Comparison of ENCODE assay signal across 8 cellular contexts in the genomic region with DNA sequence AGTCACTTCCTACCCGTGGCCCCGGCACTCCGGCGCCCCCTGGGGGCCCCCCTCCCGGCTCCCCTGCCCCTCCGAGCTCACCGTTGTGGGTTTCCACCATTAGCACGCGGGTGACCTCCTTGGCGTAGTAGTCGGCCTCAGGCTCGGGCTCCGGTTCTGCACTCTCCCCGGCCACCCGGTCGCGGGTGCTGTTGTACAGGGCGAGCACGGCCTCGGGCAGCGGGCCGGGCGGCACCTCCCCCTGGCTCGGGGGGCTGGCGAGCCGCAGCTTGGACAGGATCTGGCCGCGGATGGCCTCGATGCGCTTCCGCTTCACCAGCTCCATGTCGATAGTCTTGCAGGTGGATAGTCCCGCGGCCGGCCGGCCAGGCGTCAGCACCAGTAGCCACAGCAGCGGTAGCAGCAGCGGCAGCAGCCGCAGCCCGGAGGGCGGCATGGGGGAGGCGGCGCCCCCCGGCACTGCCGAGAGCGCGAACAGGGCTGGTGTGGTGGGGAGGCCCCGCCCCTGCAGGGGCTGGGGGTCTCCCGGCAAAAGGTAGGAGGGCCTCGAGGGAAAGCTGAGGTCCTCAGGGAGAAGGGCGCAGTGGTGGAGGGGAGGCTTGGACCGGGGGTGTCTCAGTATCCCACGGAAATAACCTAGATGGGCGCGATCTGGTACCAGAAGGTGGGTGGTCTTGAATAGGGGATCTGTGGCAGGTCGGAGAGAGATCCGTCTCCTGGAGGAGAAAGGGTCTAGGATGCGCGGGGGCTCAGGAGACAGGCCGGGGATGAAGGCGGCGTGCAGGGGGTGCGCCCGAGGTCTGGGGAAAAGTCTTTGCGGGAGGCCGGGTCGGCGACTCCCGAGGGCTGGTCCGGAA. TPM values are rescaled to one million over a fixed set of nuclear protein-coding genes. Genes with fewer than 3 reads are reported as not detected.
DNase-seq lines count a peak whose midpoint lies in the region; ATAC-seq and TF ChIP-seq lines count a peak whose summit lies in the region.

No MANE protein-coding gene starts in this region.

- H3K36me3 Mint-ChIP-seq in activated CD4-positive, alpha-beta T cell treated with anti-CD3 and anti-CD28 coated beads for 36 hours (ENCODE audit: low read depth), result peaks cover 32% of the 10 kb centered on the region

- intact Hi-C loops in activated CD4-positive, alpha-beta T cell treated with anti-CD3 and anti-CD28 coated beads for 36 hours (cut with DNase I, micrococcal nuclease), result loop anchor here (1.0 to 5.0 kb wide), 7 partner anchors 89 to 736 kb away; a partner anchor contains a TSS
- intact Hi-C loops in lower lobe of right lung (cut with DNase I), result no loop called here

- H3K9me3 ChIP-seq in MG63, result no peaks in the 10 kb centered on the region
- no peaks in the 10 kb centered on the region for H3K9me3 ChIP-seq in lower lobe of right lung

- peak overlapping the region; percentile 96 for H3K4me3 Mint-ChIP-seq in activated CD4-positive, alpha-beta T cell treated with anti-CD3 and anti-CD28 coated beads for 36 hours

- peaks cover 60% of the 10 kb centered on the region for H3K4me1 ChIP-seq in lower lobe of right lung

- DNase-seq in GM12864 (ENCODE audit: low read depth) (no peak), MG63 (peak; percentile 68), dermis blood vessel endothelial cell (peak; percentile 72), lower lobe of right lung (peak; percentile 81), G401 (ENCODE audit: low spot score) (no peak)
- peak; percentile 86 for DNase-seq in activated CD4-positive, alpha-beta T cell treated with anti-CD3 and anti-CD28 coated beads for 36 hours
- DNase-seq in stimulated activated CD8-positive, alpha-beta memory T cell treated with anti-CD3 and anti-CD28 coated beads, Interleukin-12 subunit alpha, Interleukin-12 subunit beta, amount 100 ng/mL, for 24 hours (ENCODE audit: extremely low read depth), result peak; percentile 55

- H3K9me3 Mint-ChIP-seq in activated CD4-positive, alpha-beta T cell treated with anti-CD3 and anti-CD28 coated beads for 36 hours (ENCODE audit: low read depth), result no peaks in the 10 kb centered on the region

- no peaks in the 10 kb centered on the region for H3K27me3 ChIP-seq in MG63
- no peaks in the 10 kb centered on the region for H3K27me3 ChIP-seq in lower lobe of right lung (ENCODE audit: low read depth)

- peaks cover 54% of the 10 kb centered on the region for H3K4me1 Mint-ChIP-seq in activated CD4-positive, alpha-beta T cell treated with anti-CD3 and anti-CD28 coated beads for 36 hours

- POLR2A ChIA-PET in activated CD4-positive, alpha-beta T cell treated with anti-CD3 and anti-CD28 coated beads for 36 hours (lab: Charles Lee), result interaction anchor here (0.6 to 3.0 kb wide), 6 partner anchors 11 to 600 kb away, joined by 3 to 20 read pairs (median 10); a partner anchor contains a TSS

- H3K27ac ChIP-seq in lower lobe of right lung, result peak overlapping the region; percentile 84

- H3K36me3 ChIP-seq in MG63 (peaks cover 32% of the 10 kb centered on the region), lower lobe of right lung (peaks cover 6% of the 10 kb centered on the region)

- ATAC-seq in activated CD4-positive, alpha-beta T cell treated with anti-CD3 and anti-CD28 coated beads for 36 hours, result peak; percentile 17
- ATAC-seq in lower lobe of right lung (peak; percentile 38 to 42), GM19035 (IDR thresholded peaks at IDR 0.05; ENCODE audit: unreplicated experiment) (no peak)

- TF ChIP-seq CTCF in GM12864 (IDR thresholded peaks at IDR 0.05; ENCODE audit: low read depth, low read length, missing control alignments) (peak; percentile 77), lower lobe of right lung (IDR thresholded peaks at IDR 0.05) (peak; percentile 62)

- in situ Hi-C loops in G401 (cut with HindIII; ENCODE audit: low sequenced_read_pairs), result no loop called here

- CTCF ChIA-PET in activated CD4-positive, alpha-beta T cell treated with anti-CD3 and anti-CD28 coated beads for 36 hours (lab: Charles Lee), result interaction anchor here (0.6 to 3.3 kb wide), 8 partner anchors 11 to 206 kb away, joined by 3 to 19 read pairs (median 4); a partner anchor contains a TSS

- H3K4me3 ChIP-seq in GM12864 (ENCODE audit: low read depth, low read length), result peak overlapping the region; percentile 83
- peak overlapping the region; percentile 84 for H3K4me3 ChIP-seq in MG63
- peak overlapping the region; percentile 88 for H3K4me3 ChIP-seq in lower lobe of right lung

- no peaks in the 10 kb centered on the region for H3K27me3 Mint-ChIP-seq in activated CD4-positive, alpha-beta T cell treated with anti-CD3 and anti-CD28 coated beads for 36 hours

- peak overlapping the region; percentile 97 for H3K27ac Mint-ChIP-seq in activated CD4-positive, alpha-beta T cell treated with anti-CD3 and anti-CD28 coated beads for 36 hours

RNA-seq across cellular contexts. Expression of a gene that starts 0.9 kb away (rescaled TPM):
- total RNA-seq in MG63 (2014; rRNA removed; shearing (Covaris generic); ENCODE audit: low replicate concordance), result 5.6 and 8.6 TPM in 2 replicates
- total RNA-seq in activated CD4-positive, alpha-beta T cell treated with anti-CD3 and anti-CD28 coated beads for 36 hours, result 10 to 100 TPM; 86.2 to 99.0 TPM
- total RNA-seq in dermis blood vessel endothelial cell, result 19.4 and 74.5 TPM in 2 replicates
- 114 TPM for total RNA-seq in lower lobe of right lung
- 5.7 and 10.1 TPM in 2 replicates for total RNA-seq in G401 (2014; rRNA removed; shearing (Covaris generic))

RNA-seq across cellular contexts. Expression of a gene that starts 11.1 kb away (rescaled TPM):
- total RNA-seq in MG63 (2014; rRNA removed; shearing (Covaris generic); ENCODE audit: low replicate concordance), result 2.4 and 31.0 TPM in 2 replicates
- 1 to 10 TPM; 4.0 to 5.2 TPM for total RNA-seq in activated CD4-positive, alpha-beta T cell treated with anti-CD3 and anti-CD28 coated beads for 36 hours
- total RNA-seq in dermis blood vessel endothelial cell (6.8 and 7.9 TPM in 2 replicates), lower lobe of right lung (8.2 TPM)
- total RNA-seq in G401 (2014; rRNA removed; shearing (Covaris generic)), result 11.1 and 18.4 TPM in 2 replicates

RNA-seq across cellular contexts. Expression of a gene that starts 23.5 kb away (rescaled TPM):
- 0.64 and 1.5 TPM in 2 replicates for total RNA-seq in MG63 (2014; rRNA removed; shearing (Covaris generic); ENCODE audit: low replicate concordance)
- total RNA-seq in activated CD4-positive, alpha-beta T cell treated with anti-CD3 and anti-CD28 coated beads for 36 hours, result 1 to 10 TPM; 3.0 to 4.0 TPM
- total RNA-seq in dermis blood vessel endothelial cell, result 4.7 and 9.2 TPM in 2 replicates
- total RNA-seq in lower lobe of right lung, result 29.8 TPM
- 0.25 and 1.2 TPM in 2 replicates for total RNA-seq in G401 (2014; rRNA removed; shearing (Covaris generic))

RNA-seq across cellular contexts. Expression of a gene that starts 42.9 kb away (rescaled TPM):
- 2.8 and 22.3 TPM in 2 replicates for total RNA-seq in MG63 (2014; rRNA removed; shearing (Covaris generic); ENCODE audit: low replicate concordance)
- total RNA-seq in activated CD4-positive, alpha-beta T cell treated with anti-CD3 and anti-CD28 coated beads for 36 hours, result 10 to 100 TPM; 21.2 to 21.4 TPM
- total RNA-seq in dermis blood vessel endothelial cell, result 7.5 and 13.2 TPM in 2 replicates
- total RNA-seq in lower lobe of right lung, result 30.3 TPM
- 9.3 and 12.3 TPM in 2 replicates for total RNA-seq in G401 (2014; rRNA removed; shearing (Covaris generic))

RNA-seq across cellular contexts. Expression of a gene that starts 44.3 kb away (rescaled TPM):
- total RNA-seq in MG63 (2014; rRNA removed; shearing (Covaris generic); ENCODE audit: low replicate concordance), result 64.6 and 95.3 TPM in 2 replicates
- total RNA-seq in activated CD4-positive, alpha-beta T cell treated with anti-CD3 and anti-CD28 coated beads for 36 hours, result 10 to 100 TPM; 32.7 to 47.8 TPM
- total RNA-seq in dermis blood vessel endothelial cell (8.8 and 11.9 TPM in 2 replicates), lower lobe of right lung (13.2 TPM)
- total RNA-seq in G401 (2014; rRNA removed; shearing (Covaris generic)), result 57.0 and 71.8 TPM in 2 replicates

Comparison
In these comparisons a context has a peak if more than half of its experiments do, and no peak if none do; other contexts are left out.
1. DNase-seq: peak in MG63 (single experiment), activated CD4-positive, alpha-beta T cell treated with anti-CD3 and anti-CD28 coated beads for 36 hours (single experiment), dermis blood vessel endothelial cell (single experiment), lower lobe of right lung (single experiment) and stimulated activated CD8-positive, alpha-beta memory T cell treated with anti-CD3 and anti-CD28 coated beads, Interleukin-12 subunit alpha, Interleukin-12 subunit beta, amount 100 ng/mL, for 24 hours (single experiment); none in GM12864 (single experiment) and G401 (single experiment).
2. Peak in every context shown above with its lines, with median percentiles within 50 percentile points of each other: H3K4me3 ChIP-seq.